In the genomic region with DNA sequence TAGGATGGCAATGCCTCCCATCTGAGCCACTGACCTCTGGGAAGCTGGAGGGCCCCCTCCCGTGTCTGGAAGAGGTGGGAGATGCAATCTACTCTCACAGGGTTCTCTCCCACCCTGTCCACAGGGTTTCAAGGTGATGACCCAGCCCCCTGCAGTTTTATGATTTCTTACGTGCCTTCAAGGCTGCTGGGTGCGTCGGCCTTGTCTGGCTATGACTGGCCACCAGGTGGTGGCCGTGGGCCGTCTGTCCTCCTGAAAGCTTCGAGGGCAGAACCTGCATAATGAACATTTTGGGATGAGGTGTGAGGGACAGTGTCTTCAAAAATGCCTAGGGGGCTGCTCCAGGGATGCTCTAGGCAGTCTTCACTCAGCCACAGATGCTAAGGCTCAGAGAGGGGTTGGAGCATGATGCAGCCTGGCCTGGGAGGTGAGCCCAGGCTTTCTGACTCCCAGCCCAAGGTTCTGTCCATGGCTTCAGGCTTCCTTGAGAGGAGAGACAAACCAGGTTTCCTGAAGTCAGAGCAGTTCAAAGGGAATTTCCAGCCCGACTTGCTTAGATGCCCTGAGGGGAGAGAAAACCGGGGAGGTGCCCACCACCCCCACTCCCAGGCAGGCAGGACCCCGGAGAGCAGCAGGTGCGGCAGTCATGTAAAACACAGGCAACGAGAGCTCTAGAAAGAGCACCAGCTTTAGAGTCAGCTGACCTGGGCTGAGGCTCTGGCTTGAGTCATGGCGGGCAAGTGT, we compare ENCODE assay signal across 8 cellular contexts. TPM values are rescaled to one million over a fixed set of nuclear protein-coding genes. Genes with fewer than 3 reads are reported as not detected.
DNase-seq lines count a peak whose midpoint lies in the region; ATAC-seq and TF ChIP-seq lines count a peak whose summit lies in the region.

No MANE protein-coding gene starts in this region.

- H3K27me3 ChIP-seq in hepatocyte = no peaks in the 10 kb centered on the region

- 30% methylated on average over 13 of the region's 13 CpGs for WGBS in hepatocyte (ENCODE audit: low lambda C conversion rate, missing lambda C conversion rate)

- POLR2A ChIA-PET in activated CD4-positive, alpha-beta T cell treated with anti-CD3 and anti-CD28 coated beads for 36 hours (lab: Charles Lee) = interaction anchor here (0.6 kb wide), 1 partner anchor 36 kb away, joined by 4 read pairs; a partner anchor contains a TSS

- peak overlapping the region; percentile 66 for H3K27ac Mint-ChIP-seq in activated CD4-positive, alpha-beta T cell treated with anti-CD3 and anti-CD28 coated beads for 36 hours
- peak overlapping the region; percentile 80 for H3K27ac Mint-ChIP-seq in activated naive CD8-positive, alpha-beta T cell
- peak overlapping the region in 1 of 2 donors; percentile 54 for H3K27ac Mint-ChIP-seq in stimulated activated naive CD8-positive, alpha-beta T cell treated with anti-CD3 and anti-CD28 coated beads, Interleukin-15, amount 100 ng/mL, for 72 hours

- CTCF ChIA-PET in activated CD4-positive, alpha-beta T cell treated with anti-CD3 and anti-CD28 coated beads for 36 hours (lab: Charles Lee) = interaction anchor here (0.7 to 1.2 kb wide), 2 partner anchors 24 to 34 kb away, joined by 3 to 4 read pairs; no protein-coding TSS in a partner anchor

- H3K27me3 Mint-ChIP-seq in activated CD4-positive, alpha-beta T cell treated with anti-CD3 and anti-CD28 coated beads for 36 hours = no peaks in the 10 kb centered on the region
- no peaks in the 10 kb centered on the region for H3K27me3 Mint-ChIP-seq in activated naive CD8-positive, alpha-beta T cell
- no peaks in the 10 kb centered on the region for H3K27me3 Mint-ChIP-seq in stimulated activated naive CD8-positive, alpha-beta T cell treated with anti-CD3 and anti-CD28 coated beads, Interleukin-15, amount 100 ng/mL, for 72 hours

- ATAC-seq in activated CD4-positive, alpha-beta T cell treated with anti-CD3 and anti-CD28 coated beads for 36 hours = peak; percentile 33
- ATAC-seq in stimulated activated naive CD8-positive, alpha-beta T cell treated with anti-CD3 and anti-CD28 coated beads, Interleukin-15, amount 100 ng/mL, for 72 hours = peak; percentile 27

- no peaks in the 10 kb centered on the region for H4K20me1 ChIP-seq in hepatocyte (ENCODE audit: insufficient read depth, poor library complexity, severe bottlenecking)

- no peaks in the 10 kb centered on the region for H3K9me3 Mint-ChIP-seq in activated CD4-positive, alpha-beta T cell treated with anti-CD3 and anti-CD28 coated beads for 36 hours (ENCODE audit: low read depth)
- no peaks in the 10 kb centered on the region for H3K9me3 Mint-ChIP-seq in activated naive CD8-positive, alpha-beta T cell (ENCODE audit: low read depth)
- H3K9me3 Mint-ChIP-seq in stimulated activated naive CD8-positive, alpha-beta T cell treated with anti-CD3 and anti-CD28 coated beads, Interleukin-15, amount 100 ng/mL, for 72 hours = no peaks in the 10 kb centered on the region

- peaks cover 7% of the 10 kb centered on the region for H3K36me3 Mint-ChIP-seq in activated CD4-positive, alpha-beta T cell treated with anti-CD3 and anti-CD28 coated beads for 36 hours (ENCODE audit: low read depth)
- H3K36me3 Mint-ChIP-seq in activated naive CD8-positive, alpha-beta T cell = peaks cover 3% of the 10 kb centered on the region

- peaks cover 71% of the 10 kb centered on the region for H3K4me1 Mint-ChIP-seq in activated CD4-positive, alpha-beta T cell treated with anti-CD3 and anti-CD28 coated beads for 36 hours
- peaks cover 79% of the 10 kb centered on the region for H3K4me1 Mint-ChIP-seq in activated naive CD8-positive, alpha-beta T cell (ENCODE audit: low read depth)
- peaks cover 82% of the 10 kb centered on the region for H3K4me1 Mint-ChIP-seq in stimulated activated naive CD8-positive, alpha-beta T cell treated with anti-CD3 and anti-CD28 coated beads, Interleukin-15, amount 100 ng/mL, for 72 hours

- H3K27ac ChIP-seq in hepatocyte = no peak overlapping the region

- no peaks in the 10 kb centered on the region for H3K36me3 ChIP-seq in hepatocyte (replicated peaks; ENCODE audit: insufficient read depth, low read depth)

- H2AFZ ChIP-seq in hepatocyte = no peak overlapping the region

- no peak overlapping the region for H3K4me3 Mint-ChIP-seq in activated CD4-positive, alpha-beta T cell treated with anti-CD3 and anti-CD28 coated beads for 36 hours
- no peak overlapping the region for H3K4me3 Mint-ChIP-seq in activated naive CD8-positive, alpha-beta T cell
- H3K4me3 Mint-ChIP-seq in stimulated activated naive CD8-positive, alpha-beta T cell treated with anti-CD3 and anti-CD28 coated beads, Interleukin-15, amount 100 ng/mL, for 72 hours = peak overlapping the region in 1 of 2 donors; percentile 10

- no peaks in the 10 kb centered on the region for H3K9me3 ChIP-seq in hepatocyte (ENCODE audit: low read depth)

- TF ChIP-seq CTCF in hepatocyte (IDR thresholded peaks at IDR 0.05; ENCODE audit: poor library complexity) = peak; percentile 75

- intact Hi-C loops in activated CD4-positive, alpha-beta T cell treated with anti-CD3 and anti-CD28 coated beads for 36 hours (cut with DNase I, micrococcal nuclease) = no loop called here

- H3K9me2 ChIP-seq in hepatocyte (replicated peaks; ENCODE audit: insufficient read depth) = no peaks in the 10 kb centered on the region

- no peak overlapping the region for H3K4me2 ChIP-seq in hepatocyte

- DNase-seq in activated CD4-positive, alpha-beta T cell treated with anti-CD3 and anti-CD28 coated beads for 36 hours = peak; percentile 53
- no peak for DNase-seq in activated CD4-positive, alpha-beta T cell treated with anti-CD3 and anti-CD28 coated beads for 48 hours
- DNase-seq in HuH-7.5 (ENCODE audit: low spot score) (peak; percentile 80), hepatocyte (ENCODE audit: low spot score) (peak; percentile 66), NCI-H1436 (lab: John Stamatoyannopoulos, UW) (no peak)
- DNase-seq in stimulated activated naive CD8-positive, alpha-beta T cell treated with anti-CD3 and anti-CD28 coated beads, Interleukin-15, amount 100 ng/mL, for 72 hours = no peak
- DNase-seq in stimulated activated CD4-positive, alpha-beta T cell treated with anti-CD3 and anti-CD28 coated beads, Interleukin-15, amount 100 ng/mL, for 24 hours = no peak

- no peaks in the 10 kb centered on the region for H3K79me2 ChIP-seq in hepatocyte

- no peak overlapping the region for H3K4me3 ChIP-seq in hepatocyte

- H3K4me1 ChIP-seq in hepatocyte (ENCODE audit: insufficient read depth) = no peaks in the 10 kb centered on the region

RNA-seq across cellular contexts. Expression of a gene that starts 18.7 kb away (rescaled TPM):
- total RNA-seq in activated CD4-positive, alpha-beta T cell treated with anti-CD3 and anti-CD28 coated beads for 36 hours = 100 to 1,000 TPM; 107 to 120 TPM
- total RNA-seq in hepatocyte = 3.8 and 13.3 TPM in 2 replicates
- polyA plus RNA-seq in hepatocyte = 11.9 and 15.8 TPM in 2 replicates

RNA-seq across cellular contexts. Expression of a gene that starts 36.4 kb away (rescaled TPM):
- total RNA-seq in activated CD4-positive, alpha-beta T cell treated with anti-CD3 and anti-CD28 coated beads for 36 hours = 10 to 100 TPM; 42.8 to 52.9 TPM
- total RNA-seq in hepatocyte = 25.0 TPM in 2 replicates
- 18.3 and 28.0 TPM in 2 replicates for polyA plus RNA-seq in hepatocyte

Comparison
In these comparisons a context has a peak if more than half of its experiments do, and no peak if none do; other contexts are left out.
1. DNase-seq: peak in activated CD4-positive, alpha-beta T cell treated with anti-CD3 and anti-CD28 coated beads for 36 hours (single experiment), HuH-7.5 (single experiment) and hepatocyte (single experiment); none in activated CD4-positive, alpha-beta T cell treated with anti-CD3 and anti-CD28 coated beads for 48 hours (single experiment), stimulated activated naive CD8-positive, alpha-beta T cell treated with anti-CD3 and anti-CD28 coated beads, Interleukin-15, amount 100 ng/mL, for 72 hours (0 of 2), stimulated activated CD4-positive, alpha-beta T cell treated with anti-CD3 and anti-CD28 coated beads, Interleukin-15, amount 100 ng/mL, for 24 hours (single experiment) and NCI-H1436 (single experiment).